1 cellular context compared by ENCODE assay signal in the genomic region with DNA sequence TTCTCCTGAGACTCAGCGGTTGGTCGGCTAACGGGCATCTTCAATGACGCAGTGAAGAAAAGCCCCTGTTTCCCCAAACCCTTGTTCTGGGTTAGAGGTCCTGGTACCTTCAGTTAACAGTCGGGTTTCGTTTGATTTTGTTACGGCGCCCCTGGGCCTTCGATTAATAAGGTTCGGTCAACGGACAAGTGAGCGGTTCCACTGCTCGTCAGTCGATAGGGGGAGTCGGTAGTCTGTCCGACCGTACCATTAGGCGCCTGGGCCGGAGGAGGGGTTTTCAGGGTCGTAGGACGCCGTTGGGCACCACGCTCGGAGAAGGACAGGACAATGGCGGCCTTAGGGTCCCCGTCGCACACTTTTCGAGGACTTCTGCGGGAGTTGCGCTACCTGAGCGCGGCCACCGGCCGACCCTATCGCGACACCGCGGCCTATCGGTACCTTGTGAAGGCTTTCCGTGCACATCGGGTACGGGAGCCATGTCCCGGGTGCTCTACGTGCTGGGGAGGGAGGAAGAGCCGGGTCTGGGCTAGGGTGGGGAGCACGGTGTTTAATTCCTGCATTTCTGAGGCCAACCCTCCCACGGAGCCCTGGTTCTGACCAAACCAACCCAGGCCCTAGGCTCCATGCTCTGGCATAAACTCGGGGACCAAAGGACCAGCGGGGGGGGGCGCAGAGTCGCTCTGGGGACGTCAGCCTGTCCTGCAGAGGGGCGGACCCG.
A peak's percentile ranks its signal among the peaks of the same experiment; 100 is the strongest.
TF ChIP-seq lines count a peak whose summit lies in the region.

A gene with protein sequence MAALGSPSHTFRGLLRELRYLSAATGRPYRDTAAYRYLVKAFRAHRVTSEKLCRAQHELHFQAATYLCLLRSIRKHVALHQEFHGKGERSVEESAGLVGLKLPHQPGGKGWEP (plus strand): TSS at position 280 of the 718 bp plus-strand sequence. CDS start 48 bp downstream, at position 328.

TF ChIP-seq in K562, 482 proteins besides CTCF, POLR2A, EP300 and RAD21 (continued from another document and continues in another):
- TF ChIP-seq, protein P1, sequence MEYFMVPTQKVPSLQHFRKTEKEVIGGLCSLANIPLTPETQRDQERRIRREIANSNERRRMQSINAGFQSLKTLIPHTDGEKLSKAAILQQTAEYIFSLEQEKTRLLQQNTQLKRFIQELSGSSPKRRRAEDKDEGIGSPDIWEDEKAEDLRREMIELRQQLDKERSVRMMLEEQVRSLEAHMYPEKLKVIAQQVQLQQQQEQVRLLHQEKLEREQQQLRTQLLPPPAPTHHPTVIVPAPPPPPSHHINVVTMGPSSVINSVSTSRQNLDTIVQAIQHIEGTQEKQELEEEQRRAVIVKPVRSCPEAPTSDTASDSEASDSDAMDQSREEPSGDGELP (CRISPR knock-in tag; IDR thresholded peaks at IDR 0.05; ENCODE audit: borderline replicate concordance), result peak; percentile 89; the same call in 1 of the 2 replicates
- TF ChIP-seq FOXJ3 (CRISPR knock-in tag; IDR thresholded peaks at IDR 0.05) (no peak), NR3C1 (CRISPR knock-in tag; IDR thresholded peaks at IDR 0.05) (no peak), SRSF1 (IDR thresholded peaks at IDR 0.05; ENCODE audit: low read depth, low read length) (0 out of 2 replicates have a peak, but pooled peaks have one; percentile 66), ZNF384 (IDR thresholded peaks at IDR 0.05; ENCODE audit: low read depth, low read length) (peak; percentile 11; the same call in 1 of the 2 replicates), ZFX (CRISPR knock-in tag; IDR thresholded peaks at IDR 0.05) (peak; percentile 99), ZBTB1 (CRISPR knock-in tag; IDR thresholded peaks at IDR 0.05; ENCODE audit: borderline replicate concordance, low read depth) (peak; percentile 79), MAZ (CRISPR knock-in tag; conservative IDR thresholded peaks at IDR 0.05 in 1 of 2, IDR thresholded peaks at IDR 0.05 in 1 of 2) (peak; percentile 85 to 93), EHMT2 (IDR thresholded peaks at IDR 0.05) (peak; percentile 84; the same call in 1 of the 2 replicates), DMBX1 (CRISPR knock-in tag; IDR thresholded peaks at IDR 0.05; ENCODE audit: borderline replicate concordance) (peak; percentile 54; the same call in 1 of the 2 replicates), HDAC6 (IDR thresholded peaks at IDR 0.05; ENCODE audit: low read depth, low read length) (0 out of 2 replicates have a peak, but pooled peaks have one; percentile 62), ZNF24 (IDR thresholded peaks at IDR 0.05) (peak; percentile 62; the same call in 1 of the 2 replicates), ZNF77 (CRISPR knock-in tag; IDR thresholded peaks at IDR 0.05) (no peak), ZNF644 (tag; IDR thresholded peaks at IDR 0.05; ENCODE audit: low read depth) (no peak; the same call in 1 of the 2 replicates), STAT5A (IDR thresholded peaks at IDR 0.05; ENCODE audit: borderline replicate concordance, low read length) (no peak), TEAD4 (IDR thresholded peaks at IDR 0.05; ENCODE audit: low read length) (no peak), TEAD4 (CRISPR knock-in tag; IDR thresholded peaks at IDR 0.05; ENCODE audit: borderline replicate concordance) (no peak), MAFG (tag; conservative IDR thresholded peaks at IDR 0.05) (no peak), ZNF175 (CRISPR knock-in tag; IDR thresholded peaks at IDR 0.05; ENCODE audit: low read depth) (no peak), KDM5B (IDR thresholded peaks at IDR 0.05; ENCODE audit: insufficient replicate concordance, low read depth, low read length) (peak; percentile 83), CHCHD3 (CRISPR knock-in tag; IDR thresholded peaks at IDR 0.05) (no peak), SETDB1 (IDR thresholded peaks at IDR 0.05; ENCODE audit: low read length) (no peak), EWSR1 (IDR thresholded peaks at IDR 0.05; ENCODE audit: borderline replicate concordance, low read depth, partially characterized antibody) (no peak), TBP (optimal IDR thresholded peaks at IDR 0.05; ENCODE audit: low read depth, low read length) (peak; percentile 92), KLF16 (IDR thresholded peaks at IDR 0.05) (no peak), ZNF239 (CRISPR knock-in tag; IDR thresholded peaks at IDR 0.05) (no peak), CBFA2T2 (conservative IDR thresholded peaks at IDR 0.05) (no peak), ZFP30 (CRISPR knock-in tag; IDR thresholded peaks at IDR 0.05; ENCODE audit: borderline replicate concordance) (no peak), TAL1 (IDR thresholded peaks at IDR 0.05) (no peak), SP1 (CRISPR knock-in tag; IDR thresholded peaks at IDR 0.05) (peak; percentile 91), ZNF584 (CRISPR knock-in tag; IDR thresholded peaks at IDR 0.05; ENCODE audit: low read depth) (no peak; the same call in 1 of the 2 replicates), HEY1 (CRISPR knock-in tag; IDR thresholded peaks at IDR 0.05; ENCODE audit: borderline replicate concordance) (no peak), HOXB6 (CRISPR knock-in tag; IDR thresholded peaks at IDR 0.05; ENCODE audit: borderline replicate concordance) (no peak), KLF1 (tag; IDR thresholded peaks at IDR 0.05) (no peak), DIDO1 (tag; IDR thresholded peaks at IDR 0.05; ENCODE audit: low read depth) (no peak), NBN (IDR thresholded peaks at IDR 0.05; ENCODE audit: low read depth) (peak; percentile 52), TRIM24 (IDR thresholded peaks at IDR 0.05) (0 out of 4 replicates have a peak, but pooled peaks have one; percentile 7 to 9), SMARCE1 (IDR thresholded peaks at IDR 0.05) (no peak), SMAD4 (CRISPR knock-in tag; conservative IDR thresholded peaks at IDR 0.05) (no peak; the same call in 1 of the 2 replicates), ZNF184 (CRISPR knock-in tag; IDR thresholded peaks at IDR 0.05) (no peak), ZNF408 (CRISPR knock-in tag; IDR thresholded peaks at IDR 0.05; ENCODE audit: low read depth) (no peak), TSC22D4 (tag; IDR thresholded peaks at IDR 0.05) (no peak), PURB (CRISPR knock-in tag; IDR thresholded peaks at IDR 0.05; ENCODE audit: low read depth) (no peak), ZKSCAN1 (IDR thresholded peaks at IDR 0.05; ENCODE audit: low read depth, low read length) (no peak; the same call in none of the 2 replicates), XRCC4 (IDR thresholded peaks at IDR 0.05; ENCODE audit: extremely low read depth, insufficient read depth, insufficient read length) (no peak), LARP7 (IDR thresholded peaks at IDR 0.05) (no peak; the same call in 1 of the 2 replicates)
- TF ChIP-seq, protein P2, sequence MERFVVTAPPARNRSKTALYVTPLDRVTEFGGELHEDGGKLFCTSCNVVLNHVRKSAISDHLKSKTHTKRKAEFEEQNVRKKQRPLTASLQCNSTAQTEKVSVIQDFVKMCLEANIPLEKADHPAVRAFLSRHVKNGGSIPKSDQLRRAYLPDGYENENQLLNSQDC (CRISPR knock-in tag; IDR thresholded peaks at IDR 0.05), result peak; percentile 69
- TF ChIP-seq, protein P3, sequence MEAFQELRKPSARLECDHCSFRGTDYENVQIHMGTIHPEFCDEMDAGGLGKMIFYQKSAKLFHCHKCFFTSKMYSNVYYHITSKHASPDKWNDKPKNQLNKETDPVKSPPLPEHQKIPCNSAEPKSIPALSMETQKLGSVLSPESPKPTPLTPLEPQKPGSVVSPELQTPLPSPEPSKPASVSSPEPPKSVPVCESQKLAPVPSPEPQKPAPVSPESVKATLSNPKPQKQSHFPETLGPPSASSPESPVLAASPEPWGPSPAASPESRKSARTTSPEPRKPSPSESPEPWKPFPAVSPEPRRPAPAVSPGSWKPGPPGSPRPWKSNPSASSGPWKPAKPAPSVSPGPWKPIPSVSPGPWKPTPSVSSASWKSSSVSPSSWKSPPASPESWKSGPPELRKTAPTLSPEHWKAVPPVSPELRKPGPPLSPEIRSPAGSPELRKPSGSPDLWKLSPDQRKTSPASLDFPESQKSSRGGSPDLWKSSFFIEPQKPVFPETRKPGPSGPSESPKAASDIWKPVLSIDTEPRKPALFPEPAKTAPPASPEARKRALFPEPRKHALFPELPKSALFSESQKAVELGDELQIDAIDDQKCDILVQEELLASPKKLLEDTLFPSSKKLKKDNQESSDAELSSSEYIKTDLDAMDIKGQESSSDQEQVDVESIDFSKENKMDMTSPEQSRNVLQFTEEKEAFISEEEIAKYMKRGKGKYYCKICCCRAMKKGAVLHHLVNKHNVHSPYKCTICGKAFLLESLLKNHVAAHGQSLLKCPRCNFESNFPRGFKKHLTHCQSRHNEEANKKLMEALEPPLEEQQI (IDR thresholded peaks at IDR 0.05), result peak; percentile 72
- TF ChIP-seq, protein P4, sequence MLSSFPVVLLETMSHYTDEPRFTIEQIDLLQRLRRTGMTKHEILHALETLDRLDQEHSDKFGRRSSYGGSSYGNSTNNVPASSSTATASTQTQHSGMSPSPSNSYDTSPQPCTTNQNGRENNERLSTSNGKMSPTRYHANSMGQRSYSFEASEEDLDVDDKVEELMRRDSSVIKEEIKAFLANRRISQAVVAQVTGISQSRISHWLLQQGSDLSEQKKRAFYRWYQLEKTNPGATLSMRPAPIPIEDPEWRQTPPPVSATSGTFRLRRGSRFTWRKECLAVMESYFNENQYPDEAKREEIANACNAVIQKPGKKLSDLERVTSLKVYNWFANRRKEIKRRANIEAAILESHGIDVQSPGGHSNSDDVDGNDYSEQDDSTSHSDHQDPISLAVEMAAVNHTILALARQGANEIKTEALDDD (IDR thresholded peaks at IDR 0.05), result no peak
- TF ChIP-seq, protein P5, sequence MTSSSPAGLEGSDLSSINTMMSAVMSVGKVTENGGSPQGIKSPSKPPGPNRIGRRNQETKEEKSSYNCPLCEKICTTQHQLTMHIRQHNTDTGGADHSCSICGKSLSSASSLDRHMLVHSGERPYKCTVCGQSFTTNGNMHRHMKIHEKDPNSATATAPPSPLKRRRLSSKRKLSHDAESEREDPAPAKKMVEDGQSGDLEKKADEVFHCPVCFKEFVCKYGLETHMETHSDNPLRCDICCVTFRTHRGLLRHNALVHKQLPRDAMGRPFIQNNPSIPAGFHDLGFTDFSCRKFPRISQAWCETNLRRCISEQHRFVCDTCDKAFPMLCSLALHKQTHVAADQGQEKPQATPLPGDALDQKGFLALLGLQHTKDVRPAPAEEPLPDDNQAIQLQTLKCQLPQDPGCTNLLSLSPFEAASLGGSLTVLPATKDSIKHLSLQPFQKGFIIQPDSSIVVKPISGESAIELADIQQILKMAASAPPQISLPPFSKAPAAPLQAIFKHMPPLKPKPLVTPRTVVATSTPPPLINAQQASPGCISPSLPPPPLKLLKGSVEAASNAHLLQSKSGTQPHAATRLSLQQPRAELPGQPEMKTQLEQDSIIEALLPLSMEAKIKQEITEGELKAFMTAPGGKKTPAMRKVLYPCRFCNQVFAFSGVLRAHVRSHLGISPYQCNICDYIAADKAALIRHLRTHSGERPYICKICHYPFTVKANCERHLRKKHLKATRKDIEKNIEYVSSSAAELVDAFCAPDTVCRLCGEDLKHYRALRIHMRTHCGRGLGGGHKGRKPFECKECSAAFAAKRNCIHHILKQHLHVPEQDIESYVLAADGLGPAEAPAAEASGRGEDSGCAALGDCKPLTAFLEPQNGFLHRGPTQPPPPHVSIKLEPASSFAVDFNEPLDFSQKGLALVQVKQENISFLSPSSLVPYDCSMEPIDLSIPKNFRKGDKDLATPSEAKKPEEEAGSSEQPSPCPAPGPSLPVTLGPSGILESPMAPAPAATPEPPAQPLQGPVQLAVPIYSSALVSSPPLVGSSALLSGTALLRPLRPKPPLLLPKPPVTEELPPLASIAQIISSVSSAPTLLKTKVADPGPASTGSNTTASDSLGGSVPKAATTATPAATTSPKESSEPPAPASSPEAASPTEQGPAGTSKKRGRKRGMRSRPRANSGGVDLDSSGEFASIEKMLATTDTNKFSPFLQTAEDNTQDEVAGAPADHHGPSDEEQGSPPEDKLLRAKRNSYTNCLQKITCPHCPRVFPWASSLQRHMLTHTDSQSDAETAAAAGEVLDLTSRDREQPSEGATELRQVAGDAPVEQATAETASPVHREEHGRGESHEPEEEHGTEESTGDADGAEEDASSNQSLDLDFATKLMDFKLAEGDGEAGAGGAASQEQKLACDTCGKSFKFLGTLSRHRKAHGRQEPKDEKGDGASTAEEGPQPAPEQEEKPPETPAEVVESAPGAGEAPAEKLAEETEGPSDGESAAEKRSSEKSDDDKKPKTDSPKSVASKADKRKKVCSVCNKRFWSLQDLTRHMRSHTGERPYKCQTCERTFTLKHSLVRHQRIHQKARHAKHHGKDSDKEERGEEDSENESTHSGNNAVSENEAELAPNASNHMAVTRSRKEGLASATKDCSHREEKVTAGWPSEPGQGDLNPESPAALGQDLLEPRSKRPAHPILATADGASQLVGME (CRISPR knock-in tag; IDR thresholded peaks at IDR 0.05), result peak; percentile 88; the same call in 1 of the 2 replicates
- TF ChIP-seq, protein P6, sequence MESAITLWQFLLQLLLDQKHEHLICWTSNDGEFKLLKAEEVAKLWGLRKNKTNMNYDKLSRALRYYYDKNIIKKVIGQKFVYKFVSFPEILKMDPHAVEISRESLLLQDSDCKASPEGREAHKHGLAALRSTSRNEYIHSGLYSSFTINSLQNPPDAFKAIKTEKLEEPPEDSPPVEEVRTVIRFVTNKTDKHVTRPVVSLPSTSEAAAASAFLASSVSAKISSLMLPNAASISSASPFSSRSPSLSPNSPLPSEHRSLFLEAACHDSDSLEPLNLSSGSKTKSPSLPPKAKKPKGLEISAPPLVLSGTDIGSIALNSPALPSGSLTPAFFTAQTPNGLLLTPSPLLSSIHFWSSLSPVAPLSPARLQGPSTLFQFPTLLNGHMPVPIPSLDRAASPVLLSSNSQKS (CRISPR knock-in tag; IDR thresholded peaks at IDR 0.05), result no peak
- TF ChIP-seq, protein P7, sequence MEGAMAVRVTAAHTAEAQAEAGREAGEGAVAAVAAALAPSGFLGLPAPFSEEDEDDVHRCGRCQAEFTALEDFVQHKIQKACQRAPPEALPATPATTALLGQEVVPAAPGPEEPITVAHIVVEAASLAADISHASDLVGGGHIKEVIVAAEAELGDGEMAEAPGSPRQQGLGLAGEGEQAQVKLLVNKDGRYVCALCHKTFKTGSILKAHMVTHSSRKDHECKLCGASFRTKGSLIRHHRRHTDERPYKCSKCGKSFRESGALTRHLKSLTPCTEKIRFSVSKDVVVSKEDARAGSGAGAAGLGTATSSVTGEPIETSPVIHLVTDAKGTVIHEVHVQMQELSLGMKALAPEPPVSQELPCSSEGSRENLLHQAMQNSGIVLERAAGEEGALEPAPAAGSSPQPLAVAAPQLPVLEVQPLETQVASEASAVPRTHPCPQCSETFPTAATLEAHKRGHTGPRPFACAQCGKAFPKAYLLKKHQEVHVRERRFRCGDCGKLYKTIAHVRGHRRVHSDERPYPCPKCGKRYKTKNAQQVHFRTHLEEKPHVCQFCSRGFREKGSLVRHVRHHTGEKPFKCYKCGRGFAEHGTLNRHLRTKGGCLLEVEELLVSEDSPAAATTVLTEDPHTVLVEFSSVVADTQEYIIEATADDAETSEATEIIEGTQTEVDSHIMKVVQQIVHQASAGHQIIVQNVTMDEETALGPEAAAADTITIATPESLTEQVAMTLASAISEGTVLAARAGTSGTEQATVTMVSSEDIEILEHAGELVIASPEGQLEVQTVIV (CRISPR knock-in tag; IDR thresholded peaks at IDR 0.05; ENCODE audit: borderline replicate concordance), result no peak
